ENCODE assay signal across 7 cellular contexts in genomic region chr7:39762881-39763280, GRCh38.
A peak's percentile ranks its signal among the peaks of the same experiment; 100 is the strongest.
DNase-seq lines count a peak whose midpoint lies in the region; FAIRE-seq and TF ChIP-seq lines count a peak whose summit lies in the region.
"Not testable (repeated sequence)": the region's sequence is repeated elsewhere in the genome, so short reads cannot be mapped to it uniquely, and the experiment has no call there.

No MANE protein-coding gene starts in this region.

- not testable (repeated sequence) for H3K9me3 Mint-ChIP-seq in CD4-positive, alpha-beta memory T cell; astrocyte (ENCODE audit: unreplicated experiment); endodermal cell

- TF ChIP-seq CTCF in astrocyte (IDR thresholded peaks at IDR 0.05; ENCODE audit: insufficient read depth, low read depth, low read length); endodermal cell (conservative IDR thresholded peaks at IDR 0.05); keratinocyte (optimal IDR thresholded peaks at IDR 0.05 in 1 of 3, IDR thresholded peaks at IDR 0.05 in 1 of 3, conservative IDR thresholded peaks at IDR 0.05 in 1 of 3; ENCODE audit: extremely low read depth in 1 of 3, insufficient read depth in 2 of 3, low read length in 3 of 3): not testable (repeated sequence)

- H3K36me3 Mint-ChIP-seq in CD4-positive, alpha-beta memory T cell = peaks cover 6 to 15% of the 10 kb centered on the region in 2 donors
- H3K36me3 Mint-ChIP-seq in astrocyte (ENCODE audit: low read depth, unreplicated experiment) = not testable (repeated sequence)
- H3K36me3 Mint-ChIP-seq in endodermal cell (ENCODE audit: low read depth) = peaks cover 12% of the 10 kb centered on the region

- FAIRE-seq in astrocyte (lab: Jason Lieb, UNC) = not testable (repeated sequence)
- FAIRE-seq in keratinocyte (lab: Jason Lieb, UNC) = peak; percentile 62

- intact Hi-C loops in CD4-positive, alpha-beta memory T cell (cut with micrococcal nuclease) = not testable (repeated sequence)

- POLR2A ChIA-PET in CD4-positive, alpha-beta memory T cell (lab: Charles Lee; ENCODE audit: partially characterized antibody) = not testable (repeated sequence)

- H3K27ac Mint-ChIP-seq in CD4-positive, alpha-beta memory T cell = peak overlapping the region in 5 of 7 donors; percentile 19 to 85 (median 23)
- peak overlapping the region; percentile 75 for H3K27ac Mint-ChIP-seq in astrocyte (ENCODE audit: unreplicated experiment)
- H3K27ac Mint-ChIP-seq in endodermal cell = peak overlapping the region; percentile 14

- not testable (repeated sequence) for H3K27ac ChIP-seq in CD4-positive, alpha-beta memory T cell (ENCODE audit: low read depth, low read length); astrocyte (ENCODE audit: low read depth, low read length); endodermal cell (ENCODE audit: low read depth, low read length); keratinocyte (ENCODE audit: control insufficient read depth, insufficient read depth, low read length)

- H3K79me2 ChIP-seq in astrocyte (ENCODE audit: insufficient read depth, low read length); keratinocyte (ENCODE audit: control insufficient read depth, insufficient read depth, low read length): not testable (repeated sequence)

- not testable (repeated sequence) for H3K9me3 ChIP-seq in CD4-positive, alpha-beta memory T cell (ENCODE audit: control insufficient read depth in 1 of 2, low read length in 2 of 2); MG63; astrocyte (ENCODE audit: insufficient read depth, low read depth, low read length); endodermal cell (ENCODE audit: control insufficient read depth, low read length); keratinocyte (ENCODE audit: control insufficient read depth, low read depth, low read length)

- dilution Hi-C loops in keratinocyte (cut with MboI; ENCODE audit: extremely low pct_ligation_motif_present, low sequenced_read_pairs) = not testable (repeated sequence)

- CTCF ChIA-PET in CD4-positive, alpha-beta memory T cell (lab: Charles Lee; ENCODE audit: partially characterized antibody) = not testable (repeated sequence)

- 76% methylated on average over 5 of the region's 5 CpGs; no CpG with 5 or more reads in 1 of the 2 experiments for WGBS in endodermal cell (ENCODE audit: insufficient coverage in 1 of 2, insufficient read length in 1 of 2), 2 experiments

- not testable (repeated sequence) for H3K36me3 ChIP-seq in CD4-positive, alpha-beta memory T cell (ENCODE audit: insufficient read depth, low read length); MG63; astrocyte (ENCODE audit: insufficient read depth, low read length); endodermal cell (ENCODE audit: control insufficient read depth, insufficient read depth, low read length); keratinocyte (ENCODE audit: control insufficient read depth in 2 of 2, extremely low read depth in 1 of 2, insufficient read depth in 2 of 2, low read length in 2 of 2)

- H4K20me1 ChIP-seq in astrocyte (ENCODE audit: insufficient read depth, low read length); keratinocyte (ENCODE audit: control insufficient read depth, extremely low read depth, insufficient read depth, low read length): not testable (repeated sequence)

- not testable (repeated sequence) for H3K27me3 ChIP-seq in CD4-positive, alpha-beta memory T cell (ENCODE audit: insufficient read depth, low read length); MG63; astrocyte (ENCODE audit: insufficient read depth, low read length); endodermal cell (ENCODE audit: control insufficient read depth, insufficient read depth, low read length, poor library complexity, severe bottlenecking); keratinocyte (ENCODE audit: control insufficient read depth, extremely low read depth, insufficient read depth, low read length)

- not testable (repeated sequence) for H3K4me1 Mint-ChIP-seq in CD4-positive, alpha-beta memory T cell
- peaks cover 22% of the 10 kb centered on the region for H3K4me1 Mint-ChIP-seq in astrocyte (ENCODE audit: low read depth, unreplicated experiment)
- peaks cover 17% of the 10 kb centered on the region for H3K4me1 Mint-ChIP-seq in endodermal cell

- DNase-seq in CD4-positive, alpha-beta memory T cell; keratinocyte (ENCODE audit: low read depth, low spot score): not testable (repeated sequence)
- DNase-seq in HCEC 1CT = peak; percentile 45
- DNase-seq in MG63 = peak; percentile 9
- peak; percentile 43 for DNase-seq in astrocyte (ENCODE audit: low read depth)
- DNase-seq in endodermal cell = peak; percentile 42
- DNase-seq in occipital lobe (lab: John Stamatoyannopoulos, UW) = peak; percentile 13

- H3K4me2 ChIP-seq in astrocyte (ENCODE audit: low read length); keratinocyte (ENCODE audit: control insufficient read depth, extremely low read depth, insufficient read depth, low read depth, low read length): not testable (repeated sequence)

- not testable (repeated sequence) for H3K4me3 Mint-ChIP-seq in CD4-positive, alpha-beta memory T cell; astrocyte (ENCODE audit: unreplicated experiment); endodermal cell

- H3K9ac ChIP-seq in astrocyte (ENCODE audit: low read length); endodermal cell (ENCODE audit: extremely low read depth, low read length, poor library complexity, severe bottlenecking); keratinocyte (ENCODE audit: control insufficient read depth, extremely low read depth, insufficient read depth, low read length): not testable (repeated sequence)

- H3K4me1 ChIP-seq in CD4-positive, alpha-beta memory T cell (ENCODE audit: insufficient read depth, low read length); astrocyte (ENCODE audit: insufficient read depth, low read length); endodermal cell (ENCODE audit: control insufficient read depth, insufficient read depth, low read length): not testable (repeated sequence)
- peaks cover 22% of the 10 kb centered on the region for H3K4me1 ChIP-seq in keratinocyte (ENCODE audit: control insufficient read depth, extremely low read depth, insufficient read depth, low read length)

- not testable (repeated sequence) for H3K27me3 Mint-ChIP-seq in CD4-positive, alpha-beta memory T cell; astrocyte (ENCODE audit: low read depth, unreplicated experiment); endodermal cell (ENCODE audit: insufficient read depth)

- not testable (repeated sequence) for H3K4me3 ChIP-seq in CD4-positive, alpha-beta memory T cell (ENCODE audit: low read length in 2 of 2); MG63; astrocyte (ENCODE audit: insufficient read depth, low read depth, low read length); endodermal cell (ENCODE audit: low read length); keratinocyte (ENCODE audit: control insufficient read depth in 2 of 3, extremely low read depth in 1 of 3, insufficient read depth in 2 of 3, low read depth in 1 of 3, low read length in 3 of 3)

- H2AFZ ChIP-seq in astrocyte (ENCODE audit: low read depth, low read length); keratinocyte (ENCODE audit: control insufficient read depth, low read length): not testable (repeated sequence)

- H3K9me1 ChIP-seq in keratinocyte (ENCODE audit: control insufficient read depth, extremely low read depth, insufficient read depth, low read length) = not testable (repeated sequence)

Comparison
In these comparisons a context has a peak if more than half of its experiments do, and no peak if none do; other contexts are left out.
1. H3K27ac Mint-ChIP-seq: peak in every context shown above with its lines; median percentile 75 in astrocyte; 23 in CD4-positive, alpha-beta memory T cell; 14 in endodermal cell.